Comparison of ENCODE assay signal across 26 cellular contexts in genomic region chr17:64255764-64256163, GRCh38.
"Had no signal": no experiment of that assay in that cellular context is flagged by ENCODE, and none has a peak within 500 bp of the region (broad histone marks: within the 10 kb centered on the region; RNA-seq: fewer than 3 reads in every experiment).

No MANE protein-coding gene starts in this region.

- H3K9me3 Mint-ChIP-seq: activated naive CD4-positive, alpha-beta T cell treated with anti-CD3 and anti-CD28 coated beads, Interleukin-2, amount 50 U/mL, for 72 hours; activated T-helper 17 cell treated with anti-CD3 and anti-CD28 coated beads, Interleukin-2, amount 50 U/mL, for 72 hours; brain; nephron; stimulated activated memory B cell treated with anti-CD40 and anti-IgM and Interleukin-4, amounts not matched to agents 10 μg/mL and 1 μg/mL and 100 μg/mL, for 72 hours; T-helper 2 cell treated with Interferon-gamma antibody and Interleukin-4, amounts not matched to agents 5 μg/mL and 100 μg/mL, for 36 hours had no signal

- H3K27me3 ChIP-seq: left lung, stomach, suprapubic skin, transverse colon, uterus had no signal

- H3K4me3 Mint-ChIP-seq: activated CD8-positive, alpha-beta T cell treated with anti-CD3 and anti-CD28 coated beads, Interleukin-2, amount 10 ng/mL, durations not matched to agents 7 days and 5 days; activated T-helper 17 cell treated with anti-CD3 and anti-CD28 coated beads, Interleukin-2, amount 50 U/mL, for 72 hours; nephron; stimulated activated memory B cell treated with anti-CD40 and anti-IgM and Interleukin-4, amounts not matched to agents 10 μg/mL and 1 μg/mL and 100 μg/mL, for 72 hours; T-helper 2 cell treated with Interferon-gamma antibody and Interleukin-4, amounts not matched to agents 5 μg/mL and 100 μg/mL, for 36 hours had no signal

- H3K4me3 ChIP-seq: left lung, stomach, suprapubic skin, transverse colon, uterus had no signal

- FAIRE-seq: kidney, small intestine had no signal

- H3K9me3 ChIP-seq: left lung, stomach, suprapubic skin, transverse colon, uterus had no signal

- DNase-seq: activated CD4-positive, alpha-beta T cell treated with anti-CD3 and anti-CD28 coated beads for 1 hour; activated CD4-positive, alpha-beta T cell treated with anti-CD3 and anti-CD28 coated beads, Interleukin-2, amount 50 U/mL, for 1 hour; activated CD8-positive, alpha-beta T cell treated with anti-CD3 and anti-CD28 coated beads, Interleukin-2, amount 10 ng/mL, durations not matched to agents 7 days and 5 days; activated T-cell treated with anti-CD3 and anti-CD28 coated beads, Interleukin-2, amount 50 U/mL, for 1 hour; aorta; dermis blood vessel endothelial cell; effector CD8-positive, alpha-beta T cell; erythroblast; foreskin fibroblast; kidney; left lung; mammary epithelial cell; midbrain; small intestine; stimulated activated CD4-positive, alpha-beta T cell treated with anti-CD3 and anti-CD28 coated beads, Interleukin-15, amount 100 ng/mL, for 24 hours; stomach; transverse colon; uterus had no signal

- H3K36me3 Mint-ChIP-seq: activated naive CD4-positive, alpha-beta T cell treated with anti-CD3 and anti-CD28 coated beads, Interleukin-2, amount 50 U/mL, for 72 hours; brain; stimulated activated memory B cell treated with anti-CD40 and anti-IgM and Interleukin-4, amounts not matched to agents 10 μg/mL and 1 μg/mL and 100 μg/mL, for 72 hours had no signal

- H3K27ac ChIP-seq: left lung, stomach, suprapubic skin, transverse colon, uterus had no signal

- H3K27ac Mint-ChIP-seq: activated CD8-positive, alpha-beta T cell treated with anti-CD3 and anti-CD28 coated beads, Interleukin-2, amount 10 ng/mL, durations not matched to agents 7 days and 5 days; activated naive CD4-positive, alpha-beta T cell treated with anti-CD3 and anti-CD28 coated beads, Interleukin-2, amount 50 U/mL, for 72 hours; activated T-helper 17 cell treated with anti-CD3 and anti-CD28 coated beads, Interleukin-2, amount 50 U/mL, for 72 hours; nephron; stimulated activated memory B cell treated with anti-CD40 and anti-IgM and Interleukin-4, amounts not matched to agents 10 μg/mL and 1 μg/mL and 100 μg/mL, for 72 hours; T-helper 2 cell treated with Interferon-gamma antibody and Interleukin-4, amounts not matched to agents 5 μg/mL and 100 μg/mL, for 36 hours had no signal

- ATAC-seq: activated CD8-positive, alpha-beta T cell treated with anti-CD3 and anti-CD28 coated beads, Interleukin-2, amount 10 ng/mL, durations not matched to agents 7 days and 5 days; activated naive CD4-positive, alpha-beta T cell treated with anti-CD3 and anti-CD28 coated beads, Interleukin-2, amount 50 U/mL, for 72 hours; activated T-helper 17 cell treated with anti-CD3 and anti-CD28 coated beads, Interleukin-2, amount 50 U/mL, for 72 hours; left lung; sciatic nerve; stimulated activated memory B cell treated with anti-CD40 and anti-IgM and Interleukin-4, amounts not matched to agents 10 μg/mL and 1 μg/mL and 100 μg/mL, for 72 hours had no signal

- H3K36me3 ChIP-seq: left lung, stomach, suprapubic skin, transverse colon, uterus had no signal

- H3K27me3 Mint-ChIP-seq: activated T-helper 17 cell treated with anti-CD3 and anti-CD28 coated beads, Interleukin-2, amount 50 U/mL, for 72 hours; brain; stimulated activated memory B cell treated with anti-CD40 and anti-IgM and Interleukin-4, amounts not matched to agents 10 μg/mL and 1 μg/mL and 100 μg/mL, for 72 hours had no signal
